ENCODE assay signal across 19 cellular contexts in genomic region chr12:65871865-65872645, GRCh38. TPM values are rescaled to one million over a fixed set of nuclear protein-coding genes. Genes with fewer than 3 reads are reported as not detected.
A peak's percentile ranks its signal among the peaks of the same experiment; 100 is the strongest.
DNase-seq lines count a peak whose midpoint lies in the region; ATAC-seq, FAIRE-seq and TF ChIP-seq lines count a peak whose summit lies in the region.
"Had no signal": no experiment of that assay in that cellular context is flagged by ENCODE, and none has a peak within 500 bp of the region (broad histone marks: within the 10 kb centered on the region; RNA-seq: fewer than 3 reads in every experiment).

No MANE protein-coding gene starts in this region.

- no peaks in the 10 kb centered on the region for H3K27me3 ChIP-seq in breast epithelium
- H3K27me3 ChIP-seq in GM12878 (replicated peaks in 1 of 2; ENCODE audit: control insufficient read depth in 2 of 2, insufficient read depth in 2 of 2, low read length in 1 of 2) = no peaks in the 10 kb centered on the region
- H3K27me3 ChIP-seq: BLaER1 treated with 17β-estradiol and CSF1 and Interleukin-3, amounts not matched to agents 10 nM and 100 nM had no signal

- POLR2A ChIA-PET in MCF 10A (lab: Yijun Ruan, JAX) = interaction anchor here (0.6 to 6.4 kb wide), 4 partner anchors 22 to 273 kb away, joined by 3 to 72 read pairs (median 4); partner anchors contain the start of gene HMGA2
- POLR2A ChIA-PET in GM12878 (lab: Charles Lee) = interaction anchor here (0.6 to 0.7 kb wide), 2 partner anchors 23 to 59 kb away, joined by 4 to 5 read pairs; no protein-coding TSS in a partner anchor

- DNase-seq in MCF 10A (ENCODE audit: unreplicated experiment) = no peak
- no peak for DNase-seq in breast epithelium (ENCODE audit: low spot score in 2 of 2)
- no peak for DNase-seq in GM12878 (ENCODE audit: low read depth, low spot score)
- no peak for DNase-seq in mesothelial cell of epicardium (ENCODE audit: low spot score in 2 of 2, unreplicated experiment in 2 of 2)
- DNase-seq in activated naive CD4-positive, alpha-beta T cell (lab: John Stamatoyannopoulos, UW) = no peak
- no peak for DNase-seq in stimulated activated naive CD8-positive, alpha-beta T cell treated with anti-CD3 and anti-CD28 coated beads, Interleukin-15, amount 100 ng/mL, for 72 hours
- DNase-seq in omental fat pad (ENCODE audit: low spot score) = no peak
- DNase-seq in activated CD8-positive, alpha-beta memory T cell treated with anti-CD3 and anti-CD28 coated beads, Interleukin-2, amount 50 U/mL, for 48 hours = no peak
- DNase-seq: GF-D8, GM23248, KG1, NCI-H1048, NCI-H146, NCI-H2081 treated with DMSO at 0.1 percent for 48 hours, NCI-H510A treated with DMSO at 0.1 percent for 48 hours, SHP77 treated with DMSO at 0.1 percent for 48 hours had no signal

- H3K4me3 ChIP-seq in breast epithelium = no peak overlapping the region
- H3K4me3 ChIP-seq in GM12878 = no peak overlapping the region
- H3K4me3 ChIP-seq: BLaER1 treated with 17β-estradiol and CSF1 and Interleukin-3, amounts not matched to agents 10 nM and 100 nM; GM23248 had no signal

- peak; percentile 21; the same call in 1 of the 3 replicates for ATAC-seq in GM12878
- ATAC-seq in stimulated activated naive CD8-positive, alpha-beta T cell treated with anti-CD3 and anti-CD28 coated beads, Interleukin-15, amount 100 ng/mL, for 72 hours = no peak
- ATAC-seq in omental fat pad (ENCODE audit: low FRiP score) = no peak

- H3K36me3 ChIP-seq in breast epithelium (no peaks in the 10 kb centered on the region), GM12878 (ENCODE audit: control insufficient read depth in 2 of 2, insufficient read depth in 2 of 2, low read length in 1 of 2) (no peaks in the 10 kb centered on the region)
- H3K36me3 ChIP-seq: BLaER1 treated with 17β-estradiol and CSF1 and Interleukin-3, amounts not matched to agents 10 nM and 100 nM had no signal

- intact Hi-C loops in MCF 10A (cut with micrococcal nuclease) (no loop called here), breast epithelium (cut with DNase I; ENCODE audit: low total_unique reads) (no loop called here), GM12878 (cut with micrococcal nuclease; ENCODE audit: unreplicated experiment) (no loop called here)

- H3K4me1 Mint-ChIP-seq in MCF 10A (ENCODE audit: insufficient read depth, unreplicated experiment) = peaks cover 43% of the 10 kb centered on the region
- H3K4me1 Mint-ChIP-seq in mesothelial cell of epicardium = peaks cover 40% of the 10 kb centered on the region
- H3K4me1 Mint-ChIP-seq in stimulated activated naive CD8-positive, alpha-beta T cell treated with anti-CD3 and anti-CD28 coated beads, Interleukin-15, amount 100 ng/mL, for 72 hours = no peaks in the 10 kb centered on the region

- H3K9me3 ChIP-seq in breast epithelium (no peaks in the 10 kb centered on the region), GM12878 (replicated peaks; ENCODE audit: control insufficient read depth, insufficient read depth, low read length) (no peaks in the 10 kb centered on the region; the same call in 2 of the 3 replicates)
- H3K9me3 ChIP-seq: BLaER1 treated with 17β-estradiol and CSF1 and Interleukin-3, amounts not matched to agents 10 nM and 100 nM had no signal

- TF ChIP-seq RAD21 in GM12878 (IDR thresholded peaks at IDR 0.05; ENCODE audit: insufficient read depth, low read depth, low read length) = no peak

- no peaks in the 10 kb centered on the region for H3K4me1 ChIP-seq in breast epithelium
- no peaks in the 10 kb centered on the region for H3K4me1 ChIP-seq in GM12878 (ENCODE audit: control insufficient read depth, insufficient read depth, low read length)

- no peak for TF ChIP-seq CTCF in MCF 10A (IDR thresholded peaks at IDR 0.05; ENCODE audit: unreplicated experiment)
- no peak for TF ChIP-seq CTCF in breast epithelium (IDR thresholded peaks at IDR 0.05)
- no peak for TF ChIP-seq CTCF in GM12878 (IDR thresholded peaks at IDR 0.05 in 2 of 3, conservative IDR thresholded peaks at IDR 0.05 in 1 of 3; ENCODE audit: control insufficient read depth in 2 of 3, extremely low read depth in 1 of 3, insufficient read depth in 1 of 3, low read depth in 3 of 3, low read length in 3 of 3)
- TF ChIP-seq CTCF in mesothelial cell of epicardium (IDR thresholded peaks at IDR 0.05; ENCODE audit: unreplicated experiment) = no peak
- no peak for TF ChIP-seq CTCF in omental fat pad (IDR thresholded peaks at IDR 0.05)

- TF ChIP-seq POLR2A in breast epithelium (IDR thresholded peaks at IDR 0.05) = no peak
- no peak for TF ChIP-seq POLR2A in GM12878 (IDR thresholded peaks at IDR 0.05; ENCODE audit: low read depth, low read length)

- H3K9ac ChIP-seq in GM12878 (ENCODE audit: control insufficient read depth, insufficient read depth, low read length) = no peak overlapping the region
- H3K9ac ChIP-seq: BLaER1 treated with 17β-estradiol and CSF1 and Interleukin-3, amounts not matched to agents 10 nM and 100 nM; GM23248 had no signal

- no peaks in the 10 kb centered on the region for H3K79me2 ChIP-seq in GM12878 (ENCODE audit: control insufficient read depth, insufficient read depth, low read length)

- no peak for TF ChIP-seq EP300 in GM12878 (IDR thresholded peaks at IDR 0.05; ENCODE audit: borderline replicate concordance in 1 of 2, control insufficient read depth in 1 of 2, low read depth in 2 of 2, low read length in 2 of 2)

- no peak overlapping the region for H2AFZ ChIP-seq in GM12878 (ENCODE audit: control insufficient read depth, low read depth, low read length)
- H2AFZ ChIP-seq: GM23248 had no signal

- H4K20me1 ChIP-seq in GM12878 (ENCODE audit: control insufficient read depth, insufficient read depth) = no peaks in the 10 kb centered on the region
- H4K20me1 ChIP-seq: BLaER1 treated with 17β-estradiol and CSF1 and Interleukin-3, amounts not matched to agents 10 nM and 100 nM had no signal

- no peak overlapping the region for H3K4me2 ChIP-seq in GM12878 (ENCODE audit: control insufficient read depth, insufficient read depth)
- H3K4me2 ChIP-seq: BLaER1 treated with 17β-estradiol and CSF1 and Interleukin-3, amounts not matched to agents 10 nM and 100 nM had no signal

- in situ Hi-C loops in GM12878 (cut with MboI) = no loop called here

- H3K4me3 Mint-ChIP-seq in MCF 10A (ENCODE audit: unreplicated experiment) (no peak overlapping the region), mesothelial cell of epicardium (no peak overlapping the region)
- no peak overlapping the region for H3K4me3 Mint-ChIP-seq in stimulated activated naive CD8-positive, alpha-beta T cell treated with anti-CD3 and anti-CD28 coated beads, Interleukin-15, amount 100 ng/mL, for 72 hours

- H3K36me3 Mint-ChIP-seq in MCF 10A (ENCODE audit: insufficient read depth, unreplicated experiment) (peaks cover 57% of the 10 kb centered on the region), mesothelial cell of epicardium (peaks cover 26% of the 10 kb centered on the region)

- H3K27ac Mint-ChIP-seq in MCF 10A (ENCODE audit: low read depth, unreplicated experiment) (peak overlapping the region; percentile 14), mesothelial cell of epicardium (peak overlapping the region; percentile 57)
- no peak overlapping the region for H3K27ac Mint-ChIP-seq in stimulated activated naive CD8-positive, alpha-beta T cell treated with anti-CD3 and anti-CD28 coated beads, Interleukin-15, amount 100 ng/mL, for 72 hours

- 30% methylated on average over 10 of the region's 10 CpGs for WGBS in GM12878 (ENCODE audit: insufficient coverage, insufficient replicate concordance, low lambda C conversion rate, missing lambda C conversion rate)

- H3K27ac ChIP-seq in breast epithelium (no peak overlapping the region), GM12878 (ENCODE audit: control insufficient read depth, insufficient read depth) (no peak overlapping the region)
- H3K27ac ChIP-seq: BLaER1 treated with 17β-estradiol and CSF1 and Interleukin-3, amounts not matched to agents 10 nM and 100 nM; GM23248 had no signal

- SMC1A ChIA-PET in GM12878 (lab: Charles Lee; ENCODE audit: uncharacterized antibody, unreplicated experiment) = no interaction called here

- RAD21 ChIA-PET in GM12878 (lab: Charles Lee; ENCODE audit: unreplicated experiment) = no interaction called here

- H3K9me3 Mint-ChIP-seq in MCF 10A (ENCODE audit: unreplicated experiment) = no peaks in the 10 kb centered on the region
- no peaks in the 10 kb centered on the region for H3K9me3 Mint-ChIP-seq in mesothelial cell of epicardium
- no peaks in the 10 kb centered on the region for H3K9me3 Mint-ChIP-seq in stimulated activated naive CD8-positive, alpha-beta T cell treated with anti-CD3 and anti-CD28 coated beads, Interleukin-15, amount 100 ng/mL, for 72 hours

- no TSS peak for BruUV-seq in MCF 10A (replicated peaks; lab: Mats Ljungman, UMichigan)
- no TSS peak for BruUV-seq in GM12878 (replicated peaks; lab: Mats Ljungman, UMichigan)

- FAIRE-seq in GM12878 (lab: Jason Lieb, UNC) = no peak
- FAIRE-seq: GM12892, RCC 7860 had no signal

- CTCF ChIA-PET in MCF 10A (lab: Yijun Ruan, JAX) = interaction anchor here (1.1 kb wide), 1 partner anchor 317 kb away, joined by 3 read pairs; no protein-coding TSS in a partner anchor
- CTCF ChIA-PET in GM12878 (lab: Yijun Ruan, JAX) = no interaction called here

- H3K27me3 Mint-ChIP-seq in MCF 10A (ENCODE audit: insufficient read depth, unreplicated experiment) (no peaks in the 10 kb centered on the region), mesothelial cell of epicardium (ENCODE audit: low read depth) (no peaks in the 10 kb centered on the region)
- H3K27me3 Mint-ChIP-seq in stimulated activated naive CD8-positive, alpha-beta T cell treated with anti-CD3 and anti-CD28 coated beads, Interleukin-15, amount 100 ng/mL, for 72 hours = peaks cover 14% of the 10 kb centered on the region

RNA-seq across cellular contexts. Expression of gene HMGA2, which starts 47.8 kb away (rescaled TPM):
- total RNA-seq in MCF 10A (2022) = 78.2 and 80.0 TPM in 2 replicates
- total RNA-seq in breast epithelium = under 1 TPM in 1 of 3 donors, not detected in 2; 0.16 TPM
- total RNA-seq in GM12878 (2013; cell fraction: nucleolus; rRNA removed) = 13.6 and 18.1 TPM in 2 replicates
- total RNA-seq in GM12878 (2014; rRNA removed) = 0.17 and 0.71 TPM in 2 replicates
- 0.36 and 0.51 TPM in 2 replicates for total RNA-seq in GM12878 (2014; rRNA removed; fragmentation: Illumina TruSeq; extraction: Trizol)
- 0.37 and 0.56 TPM in 2 replicates for total RNA-seq in GM12878 (2021)
- polyA plus RNA-seq in GM12878 (2011; ENCODE audit: low read depth) = 0.31 TPM
- 14.7 and 19.6 TPM in 2 replicates for polyA plus RNA-seq in GM12878 (2011; rRNA removed)
- 4.4 and 5.8 TPM in 2 replicates for polyA plus RNA-seq in GM12878 (2011; cell fraction: cytosol; rRNA removed)
- 10.1 TPM in 2 replicates for polyA plus RNA-seq in GM12878 (2011; cell fraction: nucleus; rRNA removed)
- 0.74 and 0.81 TPM in 2 replicates for polyA plus RNA-seq in GM12878 (2012)
- polyA plus RNA-seq in GM12878 (2014; fragmentation: Illumina TruSeq; extraction: Trizol) = 0.41 and 0.59 TPM in 2 replicates
- under 1 TPM in 1 of 2 experiments, not detected in 1; 0.11 TPM for polyA plus RNA-seq in GM12878 (2014; fragmentation: Nextera tagmentation; extraction: Ambion mirVana)
- 0.16 and 1.1 TPM in 2 replicates for polyA plus RNA-seq in GM12878 (2014; rRNA removed)
- polyA plus RNA-seq in GM12878 (2016; fragmentation: Nextera tagmentation; extraction: Ambion mirVana) = under 1 TPM; 0.28 to 0.53 TPM
- polyA minus RNA-seq in GM12878 (2011; rRNA and poly(A)+ RNA removed) = 10.3 and 10.5 TPM in 2 replicates
- 2.8 and 3.5 TPM in 2 replicates for polyA minus RNA-seq in GM12878 (2011; cell fraction: cytosol; rRNA and poly(A)+ RNA removed)
- 18.4 and 37.3 TPM in 2 replicates for polyA minus RNA-seq in GM12878 (2011; cell fraction: nucleus; rRNA and poly(A)+ RNA removed)
- 205 to 231 TPM (median 220 TPM) in 3 replicates for total RNA-seq in mesothelial cell of epicardium
- total RNA-seq in omental fat pad = 1 to 10 TPM in 1 of 4 donors, not detected in 3; 1.6 TPM

Comparison
In these comparisons a context has a peak if more than half of its experiments do, and no peak if none do; other contexts are left out.
1. H3K27ac Mint-ChIP-seq: peak in MCF 10A (single experiment) and mesothelial cell of epicardium (single experiment); none in stimulated activated naive CD8-positive, alpha-beta T cell treated with anti-CD3 and anti-CD28 coated beads, Interleukin-15, amount 100 ng/mL, for 72 hours (0 of 2).